Comparison of ENCODE assay signal across 2 cellular contexts in the genomic region with DNA sequence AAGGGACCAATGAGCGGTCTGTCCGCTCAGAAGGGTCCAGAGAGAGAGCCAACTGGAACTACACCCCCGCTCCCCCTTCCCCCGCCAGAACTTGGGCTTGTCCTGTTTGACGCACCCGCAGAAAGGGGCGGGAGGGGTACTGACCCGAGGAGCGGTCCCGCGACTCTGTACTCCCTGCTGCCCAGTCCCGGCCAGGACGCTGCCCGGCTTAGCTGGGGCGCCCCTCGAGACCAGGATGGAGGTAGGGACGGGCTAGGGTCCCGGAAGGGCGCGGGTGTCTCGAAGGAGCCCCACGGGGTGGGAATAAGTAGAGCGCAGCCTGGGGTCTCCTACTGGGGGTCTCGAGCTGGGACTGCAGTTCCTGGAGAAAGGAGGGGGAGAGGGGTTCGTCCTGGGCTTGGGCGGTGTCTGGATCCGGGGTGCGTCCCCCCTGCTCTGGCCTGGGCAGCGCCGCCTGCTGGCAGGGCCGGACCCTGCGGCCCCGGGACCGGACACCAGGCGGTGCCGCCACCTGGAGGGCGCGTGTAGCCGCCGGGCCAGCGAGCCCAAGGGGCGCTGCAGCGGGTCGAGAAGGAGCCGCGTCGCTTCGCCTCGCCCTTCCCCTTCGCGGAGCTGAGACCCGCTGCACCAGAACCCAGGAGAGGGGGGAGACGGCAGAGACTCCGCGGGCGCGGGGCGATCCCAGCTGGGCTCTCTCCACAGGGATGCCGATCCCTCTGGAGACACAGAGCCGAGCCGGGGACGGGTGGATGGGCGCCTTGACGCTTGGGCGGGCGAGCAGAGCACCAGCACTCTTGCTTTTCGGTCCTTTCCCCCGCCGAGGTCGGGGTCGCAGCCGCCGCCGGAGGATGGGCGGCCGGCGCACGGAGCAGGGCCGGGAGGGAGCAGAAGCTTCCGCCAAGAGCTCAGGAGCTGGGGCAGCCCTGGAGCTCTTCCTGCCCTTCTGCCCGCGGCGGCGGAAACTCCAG.
A peak's percentile ranks its signal among the peaks of the same experiment; 100 is the strongest.
TF ChIP-seq lines count a peak whose summit lies in the region.

No MANE protein-coding gene starts in this region.

TF ChIP-seq in A549, 52 proteins besides CTCF, POLR2A, EP300 and RAD21 (continues in another document):
- TF ChIP-seq KDM5A (IDR thresholded peaks at IDR 0.05) (no peak), HDAC2 (IDR thresholded peaks at IDR 0.05) (no peak), CBX2 (IDR thresholded peaks at IDR 0.05; ENCODE audit: borderline replicate concordance, low read depth) (no peak), MAZ (IDR thresholded peaks at IDR 0.05; ENCODE audit: borderline replicate concordance, low read depth, low read length) (no peak), JUNB (IDR thresholded peaks at IDR 0.05) (no peak), SMC3 (IDR thresholded peaks at IDR 0.05) (peak; percentile 80), HOXB5 (CRISPR knock-in tag; IDR thresholded peaks at IDR 0.05) (no peak), NFE2L2 (conservative IDR thresholded peaks at IDR 0.05; ENCODE audit: low read length) (no peak), CHD4 (IDR thresholded peaks at IDR 0.05; ENCODE audit: borderline replicate concordance) (no peak), EHF (CRISPR knock-in tag; IDR thresholded peaks at IDR 0.05) (no peak), FOSB (CRISPR knock-in tag; IDR thresholded peaks at IDR 0.05) (no peak), NR3C1 (IDR thresholded peaks at IDR 0.05) (no peak), KDM1A (IDR thresholded peaks at IDR 0.05; ENCODE audit: low read depth) (no peak), PBX3 (IDR thresholded peaks at IDR 0.05) (no peak), BCL3 (IDR thresholded peaks at IDR 0.05) (0 out of 3 replicates have a peak, but pooled peaks have one; percentile 9), HOXA7 (CRISPR knock-in tag; IDR thresholded peaks at IDR 0.05) (no peak), SREBF2 (IDR thresholded peaks at IDR 0.05) (no peak), RARB (CRISPR knock-in tag; IDR thresholded peaks at IDR 0.05) (no peak), FOSL2 (IDR thresholded peaks at IDR 0.05) (no peak), FOSL2 (CRISPR knock-in tag; IDR thresholded peaks at IDR 0.05) (no peak), MYC (IDR thresholded peaks at IDR 0.05; ENCODE audit: borderline replicate concordance, low read length) (peak; percentile 67), TP53 (CRISPR knock-in tag; IDR thresholded peaks at IDR 0.05) (no peak), HEYL (CRISPR knock-in tag; IDR thresholded peaks at IDR 0.05) (no peak), CEBPB (IDR thresholded peaks at IDR 0.05) (peak in 1 of 2 experiments; percentile 13; a peak in 1 of 4 replicates), GATA3 (IDR thresholded peaks at IDR 0.05; ENCODE audit: borderline replicate concordance) (peak; percentile 22; the same call in 1 of the 2 replicates), ZSCAN20 (CRISPR knock-in tag; IDR thresholded peaks at IDR 0.05) (no peak), BHLHE40 (IDR thresholded peaks at IDR 0.05; ENCODE audit: low read depth, low read length) (0 out of 2 replicates have a peak, but pooled peaks have one; percentile 5), CBX8 (IDR thresholded peaks at IDR 0.05) (no peak)
- TF ChIP-seq, protein P1, sequence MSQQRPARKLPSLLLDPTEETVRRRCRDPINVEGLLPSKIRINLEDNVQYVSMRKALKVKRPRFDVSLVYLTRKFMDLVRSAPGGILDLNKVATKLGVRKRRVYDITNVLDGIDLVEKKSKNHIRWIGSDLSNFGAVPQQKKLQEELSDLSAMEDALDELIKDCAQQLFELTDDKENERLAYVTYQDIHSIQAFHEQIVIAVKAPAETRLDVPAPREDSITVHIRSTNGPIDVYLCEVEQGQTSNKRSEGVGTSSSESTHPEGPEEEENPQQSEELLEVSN (IDR thresholded peaks at IDR 0.05; ENCODE audit: borderline replicate concordance, low read depth) = peak; percentile 54; the same call in 1 of the 2 replicates
- TF ChIP-seq, protein P2, sequence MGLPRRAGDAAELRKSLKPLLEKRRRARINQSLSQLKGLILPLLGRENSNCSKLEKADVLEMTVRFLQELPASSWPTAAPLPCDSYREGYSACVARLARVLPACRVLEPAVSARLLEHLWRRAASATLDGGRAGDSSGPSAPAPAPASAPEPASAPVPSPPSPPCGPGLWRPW (IDR thresholded peaks at IDR 0.05) = no peak
- TF ChIP-seq, protein P3, sequence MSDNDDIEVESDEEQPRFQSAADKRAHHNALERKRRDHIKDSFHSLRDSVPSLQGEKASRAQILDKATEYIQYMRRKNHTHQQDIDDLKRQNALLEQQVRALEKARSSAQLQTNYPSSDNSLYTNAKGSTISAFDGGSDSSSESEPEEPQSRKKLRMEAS (IDR thresholded peaks at IDR 0.05) = peak; percentile 86
- TF ChIP-seq, protein P4, sequence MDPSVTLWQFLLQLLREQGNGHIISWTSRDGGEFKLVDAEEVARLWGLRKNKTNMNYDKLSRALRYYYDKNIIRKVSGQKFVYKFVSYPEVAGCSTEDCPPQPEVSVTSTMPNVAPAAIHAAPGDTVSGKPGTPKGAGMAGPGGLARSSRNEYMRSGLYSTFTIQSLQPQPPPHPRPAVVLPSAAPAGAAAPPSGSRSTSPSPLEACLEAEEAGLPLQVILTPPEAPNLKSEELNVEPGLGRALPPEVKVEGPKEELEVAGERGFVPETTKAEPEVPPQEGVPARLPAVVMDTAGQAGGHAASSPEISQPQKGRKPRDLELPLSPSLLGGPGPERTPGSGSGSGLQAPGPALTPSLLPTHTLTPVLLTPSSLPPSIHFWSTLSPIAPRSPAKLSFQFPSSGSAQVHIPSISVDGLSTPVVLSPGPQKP (IDR thresholded peaks at IDR 0.05; ENCODE audit: low read depth, low read length) = no peak

TF ChIP-seq in HepG2, 621 proteins besides CTCF, POLR2A, EP300 and RAD21 (continues in another document):
- TF ChIP-seq, protein P5, sequence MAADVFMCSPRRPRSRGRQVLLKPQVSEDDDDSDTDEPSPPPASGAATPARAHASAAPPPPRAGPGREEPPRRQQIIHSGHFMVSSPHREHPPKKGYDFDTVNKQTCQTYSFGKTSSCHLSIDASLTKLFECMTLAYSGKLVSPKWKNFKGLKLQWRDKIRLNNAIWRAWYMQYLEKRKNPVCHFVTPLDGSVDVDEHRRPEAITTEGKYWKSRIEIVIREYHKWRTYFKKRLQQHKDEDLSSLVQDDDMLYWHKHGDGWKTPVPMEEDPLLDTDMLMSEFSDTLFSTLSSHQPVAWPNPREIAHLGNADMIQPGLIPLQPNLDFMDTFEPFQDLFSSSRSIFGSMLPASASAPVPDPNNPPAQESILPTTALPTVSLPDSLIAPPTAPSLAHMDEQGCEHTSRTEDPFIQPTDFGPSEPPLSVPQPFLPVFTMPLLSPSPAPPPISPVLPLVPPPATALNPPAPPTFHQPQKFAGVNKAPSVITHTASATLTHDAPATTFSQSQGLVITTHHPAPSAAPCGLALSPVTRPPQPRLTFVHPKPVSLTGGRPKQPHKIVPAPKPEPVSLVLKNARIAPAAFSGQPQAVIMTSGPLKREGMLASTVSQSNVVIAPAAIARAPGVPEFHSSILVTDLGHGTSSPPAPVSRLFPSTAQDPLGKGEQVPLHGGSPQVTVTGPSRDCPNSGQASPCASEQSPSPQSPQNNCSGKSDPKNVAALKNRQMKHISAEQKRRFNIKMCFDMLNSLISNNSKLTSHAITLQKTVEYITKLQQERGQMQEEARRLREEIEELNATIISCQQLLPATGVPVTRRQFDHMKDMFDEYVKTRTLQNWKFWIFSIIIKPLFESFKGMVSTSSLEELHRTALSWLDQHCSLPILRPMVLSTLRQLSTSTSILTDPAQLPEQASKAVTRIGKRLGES (CRISPR knock-in tag; IDR thresholded peaks at IDR 0.05; ENCODE audit: borderline replicate concordance) = no peak
- TF ChIP-seq CEBPG (CRISPR knock-in tag; IDR thresholded peaks at IDR 0.05) (no peak), ZNF800 (CRISPR knock-in tag; IDR thresholded peaks at IDR 0.05) (peak; percentile 89), GABPB1 (CRISPR knock-in tag; IDR thresholded peaks at IDR 0.05) (peak; percentile 79; the same call in 1 of the 2 replicates), ZNF619 (CRISPR knock-in tag; IDR thresholded peaks at IDR 0.05) (peak; percentile 66; the same call in 1 of the 2 replicates), KAT2B (IDR thresholded peaks at IDR 0.05; ENCODE audit: borderline replicate concordance, low read depth, low read length) (no peak), RORA (CRISPR knock-in tag; IDR thresholded peaks at IDR 0.05) (no peak), ZSCAN20 (CRISPR knock-in tag; IDR thresholded peaks at IDR 0.05; ENCODE audit: borderline replicate concordance) (peak; percentile 73; the same call in 1 of the 2 replicates), ELF4 (CRISPR knock-in tag; IDR thresholded peaks at IDR 0.05; ENCODE audit: borderline replicate concordance) (no peak), ZBTB3 (CRISPR knock-in tag; IDR thresholded peaks at IDR 0.05; ENCODE audit: borderline replicate concordance, low read depth) (no peak), EHMT2 (IDR thresholded peaks at IDR 0.05; ENCODE audit: borderline replicate concordance, low read depth, low read length) (no peak), ONECUT2 (CRISPR knock-in tag; IDR thresholded peaks at IDR 0.05) (no peak), ZNF530 (CRISPR knock-in tag; IDR thresholded peaks at IDR 0.05; ENCODE audit: low read depth) (no peak), MBD4 (IDR thresholded peaks at IDR 0.05; ENCODE audit: borderline replicate concordance, low read length) (no peak), FOXA3 (CRISPR knock-in tag; IDR thresholded peaks at IDR 0.05) (peak; percentile 38; the same call in 1 of the 2 replicates), CHCHD3 (CRISPR knock-in tag; IDR thresholded peaks at IDR 0.05) (0 out of 2 replicates have a peak, but pooled peaks have one; percentile 21), ZNF646 (CRISPR knock-in tag; IDR thresholded peaks at IDR 0.05) (no peak), CREM (IDR thresholded peaks at IDR 0.05) (no peak), CREM (CRISPR knock-in tag; IDR thresholded peaks at IDR 0.05) (no peak), HNRNPL (IDR thresholded peaks at IDR 0.05; ENCODE audit: low read depth, low read length) (no peak), IKZF1 (IDR thresholded peaks at IDR 0.05) (no peak), HNF4G (IDR thresholded peaks at IDR 0.05; ENCODE audit: borderline replicate concordance, low read depth, low read length) (no peak), HNF4G (CRISPR knock-in tag; IDR thresholded peaks at IDR 0.05; ENCODE audit: borderline replicate concordance, low read depth) (no peak), SMYD3 (CRISPR knock-in tag; IDR thresholded peaks at IDR 0.05) (peak; percentile 43; the same call in 1 of the 2 replicates), HNRNPLL (IDR thresholded peaks at IDR 0.05; ENCODE audit: low read depth, low read length, poor library complexity, severe bottlenecking) (peak; percentile 47), ZNF549 (CRISPR knock-in tag; IDR thresholded peaks at IDR 0.05) (no peak), PHF20 (CRISPR knock-in tag; IDR thresholded peaks at IDR 0.05) (no peak)
- TF ChIP-seq, protein P6, sequence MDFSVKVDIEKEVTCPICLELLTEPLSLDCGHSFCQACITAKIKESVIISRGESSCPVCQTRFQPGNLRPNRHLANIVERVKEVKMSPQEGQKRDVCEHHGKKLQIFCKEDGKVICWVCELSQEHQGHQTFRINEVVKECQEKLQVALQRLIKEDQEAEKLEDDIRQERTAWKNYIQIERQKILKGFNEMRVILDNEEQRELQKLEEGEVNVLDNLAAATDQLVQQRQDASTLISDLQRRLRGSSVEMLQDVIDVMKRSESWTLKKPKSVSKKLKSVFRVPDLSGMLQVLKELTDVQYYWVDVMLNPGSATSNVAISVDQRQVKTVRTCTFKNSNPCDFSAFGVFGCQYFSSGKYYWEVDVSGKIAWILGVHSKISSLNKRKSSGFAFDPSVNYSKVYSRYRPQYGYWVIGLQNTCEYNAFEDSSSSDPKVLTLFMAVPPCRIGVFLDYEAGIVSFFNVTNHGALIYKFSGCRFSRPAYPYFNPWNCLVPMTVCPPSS (IDR thresholded peaks at IDR 0.05) = no peak
